ENCODE assay signal across 8 cellular contexts in genomic region chr20:49276895-49277785, GRCh38. TPM values are rescaled to one million over a fixed set of nuclear protein-coding genes. Genes with fewer than 3 reads are reported as not detected.
DNase-seq lines count a peak whose midpoint lies in the region; ATAC-seq lines count a peak whose summit lies in the region.

No MANE protein-coding gene starts in this region.

- peak; percentile 31 for DNase-seq in NCI-H146 (lab: John Stamatoyannopoulos, UW)
- no peak for DNase-seq in NCI-H146 treated with DMSO at 0.1 percent for 48 hours (lab: John Stamatoyannopoulos, UW; ENCODE audit: unreplicated experiment)
- peak; percentile 85 for DNase-seq in activated CD4-positive, alpha-beta T cell treated with anti-CD3 and anti-CD28 coated beads for 36 hours
- DNase-seq in effector CD4-positive, alpha-beta T cell = peak; percentile 10
- DNase-seq in stimulated activated naive CD8-positive, alpha-beta T cell treated with anti-CD3 and anti-CD28 coated beads, Interleukin-15, amount 100 ng/mL, for 72 hours = peak; percentile 60 to 81
- no peak for DNase-seq in UCSD-AML1 (lab: John Stamatoyannopoulos, UW; ENCODE audit: unreplicated experiment)
- no peak for DNase-seq in A172 (ENCODE audit: low spot score)

- H3K9me3 ChIP-seq in mucosa of rectum (ENCODE audit: control insufficient read depth in 2 of 2, low read length in 2 of 2) = peaks cover 16 to 19% of the 10 kb centered on the region in 2 donors

- peaks cover 12% of the 10 kb centered on the region for H3K9me3 Mint-ChIP-seq in activated CD4-positive, alpha-beta T cell treated with anti-CD3 and anti-CD28 coated beads for 36 hours (ENCODE audit: low read depth)
- peaks cover 14 to 17% of the 10 kb centered on the region in 2 donors for H3K9me3 Mint-ChIP-seq in stimulated activated naive CD8-positive, alpha-beta T cell treated with anti-CD3 and anti-CD28 coated beads, Interleukin-15, amount 100 ng/mL, for 72 hours

- H3K27me3 ChIP-seq in mucosa of rectum (ENCODE audit: control insufficient read depth in 2 of 2, insufficient read depth in 2 of 2, low read length in 2 of 2) = no peaks in the 10 kb centered on the region

- CTCF ChIA-PET in activated CD4-positive, alpha-beta T cell treated with anti-CD3 and anti-CD28 coated beads for 36 hours (lab: Charles Lee) = interaction anchor here (0.5 to 1.5 kb wide), 6 partner anchors 12 to 116 kb away, joined by 3 to 4 read pairs (median 4); no protein-coding TSS in a partner anchor

- peaks cover 37 to 38% of the 10 kb centered on the region in 2 donors for H3K36me3 ChIP-seq in mucosa of rectum (ENCODE audit: control insufficient read depth in 2 of 2, insufficient read depth in 2 of 2, low read length in 2 of 2)

- POLR2A ChIA-PET in activated CD4-positive, alpha-beta T cell treated with anti-CD3 and anti-CD28 coated beads for 36 hours (lab: Charles Lee) = interaction anchor here (0.5 to 2.2 kb wide), 11 partner anchors 9 to 314 kb away, joined by 3 to 13 read pairs (median 4); partner anchors contain the start of gene CSE1L

- intact Hi-C loops in activated CD4-positive, alpha-beta T cell treated with anti-CD3 and anti-CD28 coated beads for 36 hours (cut with DNase I, micrococcal nuclease) = loop anchor here (2.0 to 10.0 kb wide), 12 partner anchors 58 to 1790 kb away; partner anchors contain the start of genes DDX27 (in 1 of the 2), PTPN1 (in 1 of the 2), SLC9A8 (in 1 of the 2) and UBE2V1 (in 1 of the 2)

- peaks cover 68% of the 10 kb centered on the region for H3K36me3 Mint-ChIP-seq in activated CD4-positive, alpha-beta T cell treated with anti-CD3 and anti-CD28 coated beads for 36 hours (ENCODE audit: low read depth)

- peaks cover 0 to 12% of the 10 kb centered on the region in 2 donors for H3K4me1 ChIP-seq in mucosa of rectum (ENCODE audit: control insufficient read depth in 2 of 2, insufficient read depth in 2 of 2, low read length in 2 of 2)

- peak overlapping the region; percentile 98 for H3K27ac Mint-ChIP-seq in activated CD4-positive, alpha-beta T cell treated with anti-CD3 and anti-CD28 coated beads for 36 hours
- peak overlapping the region; percentile 98 to 100 for H3K27ac Mint-ChIP-seq in stimulated activated naive CD8-positive, alpha-beta T cell treated with anti-CD3 and anti-CD28 coated beads, Interleukin-15, amount 100 ng/mL, for 72 hours

- ATAC-seq in activated CD4-positive, alpha-beta T cell treated with anti-CD3 and anti-CD28 coated beads for 36 hours = peak; percentile 35
- peak; percentile 42 for ATAC-seq in stimulated activated naive CD8-positive, alpha-beta T cell treated with anti-CD3 and anti-CD28 coated beads, Interleukin-15, amount 100 ng/mL, for 72 hours

- H3K27me3 Mint-ChIP-seq in activated CD4-positive, alpha-beta T cell treated with anti-CD3 and anti-CD28 coated beads for 36 hours = no peaks in the 10 kb centered on the region
- no peaks in the 10 kb centered on the region for H3K27me3 Mint-ChIP-seq in stimulated activated naive CD8-positive, alpha-beta T cell treated with anti-CD3 and anti-CD28 coated beads, Interleukin-15, amount 100 ng/mL, for 72 hours

- peaks cover 52% of the 10 kb centered on the region for H3K4me1 Mint-ChIP-seq in activated CD4-positive, alpha-beta T cell treated with anti-CD3 and anti-CD28 coated beads for 36 hours
- H3K4me1 Mint-ChIP-seq in stimulated activated naive CD8-positive, alpha-beta T cell treated with anti-CD3 and anti-CD28 coated beads, Interleukin-15, amount 100 ng/mL, for 72 hours = peaks cover 67% of the 10 kb centered on the region

- peak overlapping the region; percentile 93 to 98 for H3K4me3 ChIP-seq in mucosa of rectum (ENCODE audit: low read length in 2 of 2)

- peak overlapping the region; percentile 92 for H3K4me3 Mint-ChIP-seq in activated CD4-positive, alpha-beta T cell treated with anti-CD3 and anti-CD28 coated beads for 36 hours
- peak overlapping the region; percentile 94 for H3K4me3 Mint-ChIP-seq in stimulated activated naive CD8-positive, alpha-beta T cell treated with anti-CD3 and anti-CD28 coated beads, Interleukin-15, amount 100 ng/mL, for 72 hours

- peak overlapping the region; percentile 86 to 94 for H3K9ac ChIP-seq in mucosa of rectum (ENCODE audit: low read depth in 1 of 2, low read length in 2 of 2)

- H3K27ac ChIP-seq in mucosa of rectum (ENCODE audit: low read depth in 2 of 2, low read length in 2 of 2) = peak overlapping the region; percentile 96 to 97

RNA-seq across cellular contexts. Expression of gene ZNFX1, which starts 0.7 kb away (rescaled TPM):
- 10 to 100 TPM; 36.4 to 43.8 TPM for total RNA-seq in activated CD4-positive, alpha-beta T cell treated with anti-CD3 and anti-CD28 coated beads for 36 hours
- total RNA-seq in A172 (2014; rRNA removed; shearing (Covaris generic)) = 33.8 and 34.2 TPM in 2 replicates

RNA-seq across cellular contexts. Expression of gene DDX27, which starts 57.9 kb away (rescaled TPM):
- total RNA-seq in activated CD4-positive, alpha-beta T cell treated with anti-CD3 and anti-CD28 coated beads for 36 hours = 10 to 100 TPM; 48.5 to 54.0 TPM
- total RNA-seq in A172 (2014; rRNA removed; shearing (Covaris generic)) = 50.7 and 66.2 TPM in 2 replicates

Comparison
In these comparisons a context has a peak if more than half of its experiments do, and no peak if none do; other contexts are left out.
1. DNase-seq: peak in NCI-H146 (single experiment), activated CD4-positive, alpha-beta T cell treated with anti-CD3 and anti-CD28 coated beads for 36 hours (single experiment), effector CD4-positive, alpha-beta T cell (single experiment) and stimulated activated naive CD8-positive, alpha-beta T cell treated with anti-CD3 and anti-CD28 coated beads, Interleukin-15, amount 100 ng/mL, for 72 hours (2 of 2); none in NCI-H146 treated with DMSO at 0.1 percent for 48 hours (single experiment), UCSD-AML1 (single experiment) and A172 (single experiment).